2 cellular contexts compared by ENCODE assay signal in the genomic region with DNA sequence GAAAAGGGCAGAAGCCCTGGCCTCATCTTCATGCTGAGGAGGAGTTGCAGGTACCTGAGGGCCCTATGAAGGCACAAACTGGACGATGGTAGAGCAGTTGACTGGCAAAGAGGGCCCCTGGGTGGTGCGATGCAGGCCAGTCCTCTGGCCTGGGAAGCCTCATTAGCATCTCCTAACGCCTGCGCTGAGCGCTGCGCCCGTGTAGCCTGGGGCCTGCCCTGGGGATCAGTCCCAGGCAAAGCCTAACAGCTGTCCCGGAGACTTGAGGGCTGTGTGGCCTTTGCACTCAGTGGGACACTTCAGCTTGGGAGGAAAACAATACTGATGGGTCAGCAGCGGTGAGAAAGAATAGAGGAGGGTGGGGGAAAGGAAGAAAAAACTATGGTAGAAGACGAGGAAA.
TF ChIP-seq lines count a peak whose summit lies in the region.

No MANE protein-coding gene starts in this region.

TF ChIP-seq in GM23338, 12 proteins besides CTCF, POLR2A, EP300 and RAD21:
- TF ChIP-seq, protein P1, sequence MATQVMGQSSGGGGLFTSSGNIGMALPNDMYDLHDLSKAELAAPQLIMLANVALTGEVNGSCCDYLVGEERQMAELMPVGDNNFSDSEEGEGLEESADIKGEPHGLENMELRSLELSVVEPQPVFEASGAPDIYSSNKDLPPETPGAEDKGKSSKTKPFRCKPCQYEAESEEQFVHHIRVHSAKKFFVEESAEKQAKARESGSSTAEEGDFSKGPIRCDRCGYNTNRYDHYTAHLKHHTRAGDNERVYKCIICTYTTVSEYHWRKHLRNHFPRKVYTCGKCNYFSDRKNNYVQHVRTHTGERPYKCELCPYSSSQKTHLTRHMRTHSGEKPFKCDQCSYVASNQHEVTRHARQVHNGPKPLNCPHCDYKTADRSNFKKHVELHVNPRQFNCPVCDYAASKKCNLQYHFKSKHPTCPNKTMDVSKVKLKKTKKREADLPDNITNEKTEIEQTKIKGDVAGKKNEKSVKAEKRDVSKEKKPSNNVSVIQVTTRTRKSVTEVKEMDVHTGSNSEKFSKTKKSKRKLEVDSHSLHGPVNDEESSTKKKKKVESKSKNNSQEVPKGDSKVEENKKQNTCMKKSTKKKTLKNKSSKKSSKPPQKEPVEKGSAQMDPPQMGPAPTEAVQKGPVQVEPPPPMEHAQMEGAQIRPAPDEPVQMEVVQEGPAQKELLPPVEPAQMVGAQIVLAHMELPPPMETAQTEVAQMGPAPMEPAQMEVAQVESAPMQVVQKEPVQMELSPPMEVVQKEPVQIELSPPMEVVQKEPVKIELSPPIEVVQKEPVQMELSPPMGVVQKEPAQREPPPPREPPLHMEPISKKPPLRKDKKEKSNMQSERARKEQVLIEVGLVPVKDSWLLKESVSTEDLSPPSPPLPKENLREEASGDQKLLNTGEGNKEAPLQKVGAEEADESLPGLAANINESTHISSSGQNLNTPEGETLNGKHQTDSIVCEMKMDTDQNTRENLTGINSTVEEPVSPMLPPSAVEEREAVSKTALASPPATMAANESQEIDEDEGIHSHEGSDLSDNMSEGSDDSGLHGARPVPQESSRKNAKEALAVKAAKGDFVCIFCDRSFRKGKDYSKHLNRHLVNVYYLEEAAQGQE (IDR thresholded peaks at IDR 0.05; ENCODE audit: unreplicated experiment): no peak
- TF ChIP-seq JUNB (IDR thresholded peaks at IDR 0.05; ENCODE audit: unreplicated experiment) (no peak), CREB1 (CRISPR knock-in tag; IDR thresholded peaks at IDR 0.05; ENCODE audit: low read depth) (no peak), STAT1 (IDR thresholded peaks at IDR 0.05; ENCODE audit: unreplicated experiment) (no peak), EZH2 (IDR thresholded peaks at IDR 0.05; ENCODE audit: low read depth, unreplicated experiment) (no peak), EZH2phosphoT487 (IDR thresholded peaks at IDR 0.05; ENCODE audit: unreplicated experiment) (no peak), NANOG (IDR thresholded peaks at IDR 0.05; ENCODE audit: borderline replicate concordance) (no peak), ZNF331 (CRISPR knock-in tag; IDR thresholded peaks at IDR 0.05; ENCODE audit: low read depth) (no peak)

TF ChIP-seq in H1, 55 proteins besides CTCF, POLR2A, EP300 and RAD21:
- TF ChIP-seq TCF12 (IDR thresholded peaks at IDR 0.05; ENCODE audit: low read depth, low read length) (no peak), SRF (IDR thresholded peaks at IDR 0.05; ENCODE audit: low read depth, low read length) (no peak), TBP (IDR thresholded peaks at IDR 0.05; ENCODE audit: low read depth, low read length) (no peak), NRF1 (IDR thresholded peaks at IDR 0.05; ENCODE audit: low read depth, low read length) (no peak), FOSL1 (IDR thresholded peaks at IDR 0.05; ENCODE audit: insufficient read depth, low read depth, low read length) (no peak), BACH1 (IDR thresholded peaks at IDR 0.05; ENCODE audit: low read length) (no peak), CHD1 (IDR thresholded peaks at IDR 0.05; ENCODE audit: low read depth, low read length) (no peak), SP1 (IDR thresholded peaks at IDR 0.05; ENCODE audit: low read depth, low read length) (no peak), CREB1 (IDR thresholded peaks at IDR 0.05) (no peak), RNF2 (IDR thresholded peaks at IDR 0.05; ENCODE audit: borderline replicate concordance, low read depth, low read length, missing control alignments, poor library complexity, severe bottlenecking) (no peak), TAF1 (IDR thresholded peaks at IDR 0.05; ENCODE audit: low read depth, low read length) (no peak)
- TF ChIP-seq, protein P2, sequence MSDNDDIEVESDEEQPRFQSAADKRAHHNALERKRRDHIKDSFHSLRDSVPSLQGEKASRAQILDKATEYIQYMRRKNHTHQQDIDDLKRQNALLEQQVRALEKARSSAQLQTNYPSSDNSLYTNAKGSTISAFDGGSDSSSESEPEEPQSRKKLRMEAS (IDR thresholded peaks at IDR 0.05): no peak
